In genomic region chr7:74305987-74306736, GRCh38 we compare ENCODE assay signal across 11 cellular contexts. TPM values are rescaled to one million over a fixed set of nuclear protein-coding genes. Genes with fewer than 3 reads are reported as not detected.
DNase-seq lines count a peak whose midpoint lies in the region; ATAC-seq, FAIRE-seq and TF ChIP-seq lines count a peak whose summit lies in the region.
"Had no signal": no experiment of that assay in that cellular context is flagged by ENCODE, and none has a peak within 500 bp of the region (broad histone marks: within the 10 kb centered on the region; RNA-seq: fewer than 3 reads in every experiment).

No MANE protein-coding gene starts in this region.

- no peak for TF ChIP-seq RAD21 in A549 (conservative IDR thresholded peaks at IDR 0.05 in 1 of 2, IDR thresholded peaks at IDR 0.05 in 1 of 2)
- no peak for TF ChIP-seq RAD21 in HCT116 (IDR thresholded peaks at IDR 0.05; ENCODE audit: low read depth)

- 93% methylated on average over 15 of the region's 28 CpGs for WGBS in A549 (ENCODE audit: missing lambda C conversion rate)

- RAD21 ChIA-PET in HCT116 (lab: Charles Lee; ENCODE audit: low non-redundant PET in 1 of 2, low total read pairs in 2 of 2, uncharacterized antibody in 2 of 2, unreplicated experiment in 2 of 2), result no interaction called here

- H3K9me3 ChIP-seq in A549, result no peaks in the 10 kb centered on the region
- H3K9me3 ChIP-seq in HCT116 (ENCODE audit: control insufficient read depth in 1 of 2, insufficient read depth in 1 of 2, low read depth in 1 of 2, low read length in 2 of 2), result no peaks in the 10 kb centered on the region
- H3K9me3 ChIP-seq in muscle layer of duodenum (ENCODE audit: control insufficient read depth in 1 of 2, low read length in 2 of 2), result no peaks in the 10 kb centered on the region

- no peaks in the 10 kb centered on the region for H3K36me3 ChIP-seq in HCT116 (ENCODE audit: control insufficient read depth in 1 of 2, insufficient read depth in 2 of 2, low read length in 2 of 2)
- no peaks in the 10 kb centered on the region for H3K36me3 ChIP-seq in muscle layer of duodenum (ENCODE audit: control insufficient read depth in 1 of 2, insufficient read depth in 2 of 2, low read length in 2 of 2)

- peak overlapping the region; percentile 40 for H3K4me2 ChIP-seq in A549
- H3K4me2 ChIP-seq in HCT116 (ENCODE audit: low read length), result peak overlapping the region; percentile 43

- no peaks in the 10 kb centered on the region for H4K20me1 ChIP-seq in HCT116 (ENCODE audit: insufficient read depth)

- CTCF ChIA-PET in A549 (lab: Yijun Ruan, JAX), result interaction anchor here (0.6 to 2.3 kb wide), 6 partner anchors 9 to 95 kb away, joined by 3 to 10 read pairs (median 4); no protein-coding TSS in a partner anchor
- CTCF ChIA-PET in HCT116 (lab: Charles Lee), result no interaction called here

- POLR2A ChIA-PET in A549 (lab: Yijun Ruan, JAX) (no interaction called here), HCT116 (lab: Charles Lee) (no interaction called here)

- H2AFZ ChIP-seq in HCT116 (ENCODE audit: low read depth, low read length, poor library complexity, severe bottlenecking), result no peak overlapping the region

- H3K27ac ChIP-seq in A549, result peak overlapping the region; percentile 34 to 77; a peak in 4 of 6 replicates
- peak overlapping the region; percentile 40; the same call in 1 of the 2 replicates for H3K27ac ChIP-seq in HCT116 (ENCODE audit: low read depth, low read length)
- no peak overlapping the region for H3K27ac ChIP-seq in muscle layer of duodenum (ENCODE audit: low read length)
- H3K27ac ChIP-seq: C4-2B, HL-60 had no signal

- TF ChIP-seq CTCF in A549 (IDR thresholded peaks at IDR 0.05) (no peak), HCT116 (IDR thresholded peaks at IDR 0.05 in 2 of 3, conservative IDR thresholded peaks at IDR 0.05 in 1 of 3; ENCODE audit: borderline replicate concordance in 1 of 3, insufficient read depth in 1 of 3, low read depth in 2 of 3, low read length in 2 of 3) (no peak)

- no peak for FAIRE-seq in A549 (lab: Jason Lieb, UNC)

- intact Hi-C loops in HCT116 (cut with micrococcal nuclease), result no loop called here

- H3K27me3 ChIP-seq in HCT116 (ENCODE audit: insufficient read depth, low read length) (no peaks in the 10 kb centered on the region), muscle layer of duodenum (ENCODE audit: low read depth, low read length) (no peaks in the 10 kb centered on the region)

- peak overlapping the region; percentile 25; the same call in 1 of the 2 replicates for H3K9ac ChIP-seq in HCT116 (ENCODE audit: low read length)

- BruUV-seq in HCT116 (replicated peaks; lab: Mats Ljungman, UMichigan), result no TSS peak

- no peak for TF ChIP-seq EP300 in A549 (IDR thresholded peaks at IDR 0.05)

- DNase-seq in A549 (ENCODE audit: low read depth in 1 of 2, low spot score in 1 of 2) (no peak), HCT116 (ENCODE audit: low read depth, low spot score) (no peak), astrocyte of the hippocampus (ENCODE audit: low read depth, low spot score) (peak; percentile 46), T-helper 9 cell (no peak)
- DNase-seq: stimulated activated CD4-positive, alpha-beta T cell treated with anti-CD3 and anti-CD28 coated beads, Interleukin-4, amount 100 ng/mL, for 4 hours had no signal

- H3K4me1 ChIP-seq in A549 (peaks cover 22% of the 10 kb centered on the region), HCT116 (ENCODE audit: control insufficient read depth in 1 of 2, insufficient read depth in 2 of 2, low read length in 2 of 2) (peaks cover 44 to 67% of the 10 kb centered on the region in 2 experiments), muscle layer of duodenum (ENCODE audit: control insufficient read depth in 1 of 2, insufficient read depth in 2 of 2, low read length in 2 of 2) (peaks cover 0 to 15% of the 10 kb centered on the region in 2 donors)

- H3K79me2 ChIP-seq in HCT116 (ENCODE audit: insufficient read depth, low read length), result peaks cover 53% of the 10 kb centered on the region

- TF ChIP-seq POLR2A in A549 (IDR thresholded peaks at IDR 0.05; ENCODE audit: low read length) (no peak), HCT116 (IDR thresholded peaks at IDR 0.05; ENCODE audit: borderline replicate concordance, extremely low read depth, insufficient read depth, insufficient read length) (no peak)

- ATAC-seq in A549 (no peak; a peak in 2 of 6 replicates), HCT116 (no peak; the same call in 1 of the 2 replicates), HG02759 (IDR thresholded peaks at IDR 0.05; ENCODE audit: unreplicated experiment) (no peak), GM19023 (IDR thresholded peaks at IDR 0.05; ENCODE audit: unreplicated experiment) (no peak), GM21717 (IDR thresholded peaks at IDR 0.05; ENCODE audit: unreplicated experiment) (no peak)

- H3K9me2 ChIP-seq in HCT116 (ENCODE audit: insufficient read depth), result no peaks in the 10 kb centered on the region

- H3K4me3 ChIP-seq in A549 (no peak overlapping the region), HCT116 (replicated peaks in 1 of 2; ENCODE audit: low read depth in 1 of 2, low read length in 2 of 2) (no peak overlapping the region; a peak in 1 of 4 replicates), muscle layer of duodenum (ENCODE audit: low read depth in 1 of 2, low read length in 2 of 2) (peak overlapping the region; percentile 35 to 37)

TF ChIP-seq in A549, 52 proteins besides CTCF, POLR2A, EP300 and RAD21 (continues in another document):
- TF ChIP-seq FOXS1 (CRISPR knock-in tag; IDR thresholded peaks at IDR 0.05) (no peak), MAFK (IDR thresholded peaks at IDR 0.05; ENCODE audit: partially characterized antibody) (no peak), HMGXB4 (CRISPR knock-in tag; IDR thresholded peaks at IDR 0.05; ENCODE audit: borderline replicate concordance) (no peak), KDM5A (IDR thresholded peaks at IDR 0.05) (no peak)

TF ChIP-seq in HCT116, 20 proteins besides CTCF, POLR2A, EP300 and RAD21:
- TF ChIP-seq SRF (IDR thresholded peaks at IDR 0.05; ENCODE audit: low read depth) (no peak), SP1 (IDR thresholded peaks at IDR 0.05; ENCODE audit: low read depth) (no peak), YY1 (IDR thresholded peaks at IDR 0.05; ENCODE audit: extremely low read depth, insufficient replicate concordance, low read depth, low read length) (no peak), JUND (IDR thresholded peaks at IDR 0.05) (no peak), EZH2 (IDR thresholded peaks at IDR 0.05) (no peak), ZNF274 (IDR thresholded peaks at IDR 0.05; ENCODE audit: low read depth, low read length) (no peak)

RNA-seq across cellular contexts. Expression of gene CLIP2, which starts 17.0 kb away (rescaled TPM):
- 3.7 and 5.7 TPM in 2 replicates for polyA plus RNA-seq in A549 (2011; rRNA removed)
- polyA plus RNA-seq in A549 (2012; cell fraction: cytosol; rRNA removed), result 3.7 and 4.6 TPM in 2 replicates
- 9.0 and 9.1 TPM in 2 replicates for polyA plus RNA-seq in A549 (2012; cell fraction: nucleus; rRNA removed)
- polyA plus RNA-seq in A549 (2017; fragmentation: RNase III; extraction: RNeasy Plus Mini Kit Qiagen cat#74134 plus additional on column Dnase treatment), result 9.2 to 17.0 TPM (median 15.5 TPM) in 3 replicates
- polyA minus RNA-seq in A549 (2011; rRNA and poly(A)+ RNA removed), result 8.1 and 11.3 TPM in 2 replicates
- 40.1 TPM for total RNA-seq in HCT116 (2021; ENCODE audit: unreplicated experiment)
- 28.6 and 33.7 TPM in 2 replicates for polyA plus RNA-seq in HCT116 (2012)

RNA-seq across cellular contexts. Expression of gene RFC2, which starts 52.0 kb away (rescaled TPM):
- polyA plus RNA-seq in A549 (2011; rRNA removed), result 44.6 and 46.6 TPM in 2 replicates
- 42.0 and 53.9 TPM in 2 replicates for polyA plus RNA-seq in A549 (2012; cell fraction: cytosol; rRNA removed)
- 18.2 and 37.6 TPM in 2 replicates for polyA plus RNA-seq in A549 (2012; cell fraction: nucleus; rRNA removed)
- 70.9 to 77.7 TPM (median 71.2 TPM) in 3 replicates for polyA plus RNA-seq in A549 (2017; fragmentation: RNase III; extraction: RNeasy Plus Mini Kit Qiagen cat#74134 plus additional on column Dnase treatment)
- 55.7 and 58.3 TPM in 2 replicates for polyA minus RNA-seq in A549 (2011; rRNA and poly(A)+ RNA removed)
- 75.6 TPM for total RNA-seq in HCT116 (2021; ENCODE audit: unreplicated experiment)
- polyA plus RNA-seq in HCT116 (2012), result 47.8 and 57.6 TPM in 2 replicates

Comparison
In these comparisons a context has a peak if more than half of its experiments do, and no peak if none do; other contexts are left out.
1. H3K4me3 ChIP-seq: peak in muscle layer of duodenum (2 of 2); none in A549 (single experiment) and HCT116 (0 of 2).